ENCODE assay signal across 8 cellular contexts in the genomic region with DNA sequence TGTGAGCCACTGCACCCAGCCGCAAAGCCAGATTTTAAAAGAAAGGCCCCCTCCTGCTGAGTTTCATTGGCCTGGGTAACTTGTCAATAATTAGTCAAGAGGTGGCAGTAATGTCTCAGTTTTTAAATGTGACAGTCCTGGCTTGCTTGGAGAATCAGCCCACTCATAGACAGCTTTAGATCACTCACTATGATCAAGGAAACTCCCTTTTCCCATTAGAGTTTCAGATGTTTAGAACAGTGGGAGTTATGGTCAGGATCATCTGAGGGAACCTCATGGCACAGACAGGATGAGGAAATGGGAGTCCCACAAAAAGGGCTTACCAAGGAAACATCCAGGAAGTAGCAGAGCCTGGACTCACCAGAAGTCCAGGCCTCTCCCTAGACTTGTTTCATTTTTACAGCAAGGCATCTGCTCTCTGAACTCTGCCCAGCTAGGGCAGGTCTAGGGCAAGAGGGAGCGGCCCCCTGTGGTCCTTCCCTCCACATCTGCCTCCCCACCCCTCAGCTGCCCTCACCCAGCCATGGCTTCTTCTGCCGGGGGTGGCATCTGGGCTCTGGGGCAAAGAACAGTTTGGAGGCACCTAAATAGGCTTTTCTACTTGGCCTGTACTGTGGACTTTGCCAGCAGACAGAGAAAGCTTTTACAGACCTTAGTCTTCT. TPM values are rescaled to one million over a fixed set of nuclear protein-coding genes. Genes with fewer than 3 reads are reported as not detected.
DNase-seq lines count a peak whose midpoint lies in the region; ATAC-seq and TF ChIP-seq lines count a peak whose summit lies in the region.

No MANE protein-coding gene starts in this region.

- H3K4me3 ChIP-seq in transverse colon, result no peak overlapping the region

- H3K9me3 ChIP-seq in transverse colon, result no peaks in the 10 kb centered on the region

- TF ChIP-seq EP300 in transverse colon (IDR thresholded peaks at IDR 0.05; ENCODE audit: low read depth), result no peak

- TF ChIP-seq CTCF in transverse colon (IDR thresholded peaks at IDR 0.05), result peak in 2 of 5 experiments; percentile 5 to 10

- peak; percentile 68 for ATAC-seq in GM18907 (IDR thresholded peaks at IDR 0.05; ENCODE audit: unreplicated experiment)

- 50 to 71% methylated on average over 1 to 3 of the region's 3 CpGs for WGBS in transverse colon (ENCODE audit: low coverage in 1 of 2), 2 donors

- intact Hi-C loops in transverse colon (cut with DNase I; ENCODE audit: low total_unique reads), result loop anchor here (5.0 kb wide), 1 partner anchor 255 kb away; no protein-coding TSS in a partner anchor

- no peaks in the 10 kb centered on the region for H3K27me3 ChIP-seq in transverse colon

- no peak for TF ChIP-seq POLR2A in transverse colon (IDR thresholded peaks at IDR 0.05)

- peaks cover 0 to 26% (median 12%) of the 10 kb centered on the region in 4 donors for H3K4me1 ChIP-seq in transverse colon

- peak; percentile 8 to 27 for DNase-seq in AML-193 (lab: John Stamatoyannopoulos, UW)
- peak; percentile 35 for DNase-seq in NCI-H1092 treated with DMSO at 0.1 percent for 48 hours (lab: John Stamatoyannopoulos, UW)
- peak; percentile 33 for DNase-seq in amniotic epithelial cell (ENCODE audit: low read depth)
- peak; percentile 65 for DNase-seq in inferior parietal cortex (ENCODE audit: extremely low spot score)
- DNase-seq in transverse colon, result peak; percentile 78
- DNase-seq in GF-D8 (lab: John Stamatoyannopoulos, UW), result no peak
- DNase-seq in stimulated activated CD4-positive, alpha-beta T cell treated with anti-CD3 and anti-CD28 coated beads, Interleukin-4, amount 100 ng/mL, for 1 hour, result no peak

- in situ Hi-C loops in transverse colon (cut with MboI; ENCODE audit: low pct_ligation_motif_present in 1 of 4, low pct_unique_long_range_greater_than_20kb in 1 of 4, low sequenced_read_pairs in 3 of 4), result loop anchor here (10.0 to 25.0 kb wide), 3 partner anchors 243 to 255 kb away; no protein-coding TSS in a partner anchor

- peak overlapping the region; percentile 72 to 83 (median 78) for H3K27ac ChIP-seq in transverse colon

- no peaks in the 10 kb centered on the region for H3K36me3 ChIP-seq in transverse colon

RNA-seq across cellular contexts. Expression of a gene that starts 11.2 kb away (rescaled TPM):
- total RNA-seq in transverse colon, result 10 to 100 TPM; 27.5 to 81.2 (median 52.5) TPM

Comparison
In these comparisons a context has a peak if more than half of its experiments do, and no peak if none do; other contexts are left out.
1. DNase-seq: peak in AML-193 (2 of 2), NCI-H1092 treated with DMSO at 0.1 percent for 48 hours (single experiment), amniotic epithelial cell (single experiment), inferior parietal cortex (single experiment) and transverse colon (single experiment); none in GF-D8 (single experiment) and stimulated activated CD4-positive, alpha-beta T cell treated with anti-CD3 and anti-CD28 coated beads, Interleukin-4, amount 100 ng/mL, for 1 hour (single experiment).